ENCODE assay signal across 10 cellular contexts in the genomic region with DNA sequence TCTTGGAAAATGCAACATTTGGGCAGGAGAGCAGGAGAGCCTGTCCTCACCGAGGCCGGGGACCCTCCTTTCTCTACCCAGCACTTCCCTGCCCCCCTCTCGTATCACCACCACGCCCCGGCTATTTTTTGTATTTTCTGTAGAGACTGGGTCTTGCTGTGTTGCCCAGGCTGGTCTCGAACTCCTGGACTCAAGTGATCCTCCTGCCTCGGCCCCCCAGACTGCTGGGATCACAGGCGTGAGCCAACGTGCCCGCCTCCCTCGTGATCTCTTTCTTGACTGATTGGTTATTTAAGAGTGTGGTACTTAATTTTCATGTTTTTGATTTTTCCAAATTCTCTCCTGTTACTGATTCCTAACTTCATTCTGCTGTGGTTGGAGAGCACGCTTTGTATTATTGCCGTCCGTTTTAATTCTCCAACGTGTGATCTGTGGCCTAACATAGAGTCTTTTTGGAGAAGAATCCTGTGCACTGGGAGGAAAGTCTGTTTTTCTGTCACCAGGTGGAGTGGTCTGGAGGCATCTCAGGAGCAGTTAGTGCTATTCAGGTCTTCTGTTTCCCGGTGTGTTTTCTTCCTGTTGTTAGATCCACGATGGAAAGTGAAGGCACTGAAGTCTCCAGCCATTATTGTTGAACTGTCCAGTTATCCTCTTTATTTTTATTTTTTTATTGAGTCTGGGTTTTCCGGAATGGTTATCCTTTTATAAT. TPM values are rescaled to one million over a fixed set of nuclear protein-coding genes. Genes with fewer than 3 reads are reported as not detected.
DNase-seq lines count a peak whose midpoint lies in the region; ATAC-seq, FAIRE-seq and TF ChIP-seq lines count a peak whose summit lies in the region.
"Had no signal": no experiment of that assay in that cellular context is flagged by ENCODE, and none has a peak within 500 bp of the region (broad histone marks: within the 10 kb centered on the region; RNA-seq: fewer than 3 reads in every experiment).

No MANE protein-coding gene starts in this region.

- H3K4me1 ChIP-seq in H1 (replicated peaks in 1 of 4; ENCODE audit: control insufficient read depth in 3 of 4, insufficient read depth in 4 of 4, low read length in 3 of 4) = peaks cover 0 to 7% (median 2%) of the 10 kb centered on the region in 4 experiments; a peak in 4 of 7 replicates

- H3K18ac ChIP-seq in H1 (ENCODE audit: extremely low read depth, low read length) = no peak overlapping the region

- DNase-seq in DMS114 treated with DMSO at 0.1 percent for 48 hours (lab: John Stamatoyannopoulos, UW; ENCODE audit: unreplicated experiment) = peak; percentile 28
- peak; percentile 38 for DNase-seq in M059J (ENCODE audit: low read depth)
- DNase-seq in H1 (ENCODE audit: low read depth in 1 of 2, low spot score in 2 of 2) = no peak
- DNase-seq in progenitor cell of endocrine pancreas (ENCODE audit: low spot score, unreplicated experiment) = no peak
- no peak for DNase-seq in NCI-H1417 treated with DMSO at 0.1 percent for 48 hours (lab: John Stamatoyannopoulos, UW)
- DNase-seq in activated CD8-positive, alpha-beta memory T cell treated with anti-CD3 and anti-CD28 coated beads, Interleukin-2, amount 50 U/mL, for 4 hours = no peak
- DNase-seq: occipital lobe had no signal

- POLR2A ChIA-PET in H1 (lab: Charles Lee; ENCODE audit: partially characterized antibody) = interaction anchor here (0.9 to 1.6 kb wide), 4 partner anchors 8 to 29 kb away, joined by 3 to 6 read pairs (median 5); no protein-coding TSS in a partner anchor

- TF ChIP-seq POLR2A in H1 (IDR thresholded peaks at IDR 0.05; ENCODE audit: control extremely low read depth in 1 of 2, low read depth in 2 of 2, low read length in 2 of 2) = no peak

- H2AFZ ChIP-seq in H1 (ENCODE audit: low read length) = no peak overlapping the region

- no peaks in the 10 kb centered on the region for H3K4me1 Mint-ChIP-seq in progenitor cell of endocrine pancreas (ENCODE audit: low read depth)

- H3K4ac ChIP-seq in H1 (replicated peaks; ENCODE audit: insufficient read length, low read depth, low read length) = no peak overlapping the region

- 83% methylated on average over 18 of the region's 18 CpGs; no CpG with 5 or more reads in 1 of the 2 experiments for WGBS in H1 (ENCODE audit: extremely low coverage in 1 of 2, insufficient coverage in 1 of 2, insufficient read length in 1 of 2, insufficient replicate concordance in 2 of 2, low coverage in 1 of 2, low lambda C conversion rate in 2 of 2, missing lambda C conversion rate in 1 of 2), 2 experiments

- H3K56ac ChIP-seq in H1 (replicated peaks; ENCODE audit: insufficient read length, low read depth, low read length) = no peak overlapping the region

- no peaks in the 10 kb centered on the region for H3K9me3 Mint-ChIP-seq in progenitor cell of endocrine pancreas (ENCODE audit: low read depth)

- no peak overlapping the region for H2BK20ac ChIP-seq in H1 (ENCODE audit: low read length)

- H3K4me2 ChIP-seq in H1 (ENCODE audit: insufficient read depth in 1 of 2, low read depth in 2 of 2, low read length in 2 of 2) = peak overlapping the region; percentile 64 to 72

- peaks cover 2% of the 10 kb centered on the region; the same call in 1 of the 2 replicates for H3K79me1 ChIP-seq in H1 (ENCODE audit: low read depth, low read length)

- no peak overlapping the region for H3K23ac ChIP-seq in H1 (ENCODE audit: insufficient read length)

- H2BK5ac ChIP-seq in H1 (ENCODE audit: low read depth, low read length) = no peak overlapping the region

- H3K27me3 Mint-ChIP-seq in progenitor cell of endocrine pancreas = peaks cover 27% of the 10 kb centered on the region

- no peak overlapping the region for H4K91ac ChIP-seq in H1 (replicated peaks; ENCODE audit: insufficient read length, low read length)

- H3K27me3 ChIP-seq in H1 (replicated peaks in 1 of 4; ENCODE audit: control insufficient read depth in 3 of 4, extremely low read depth in 1 of 4, insufficient read depth in 3 of 4, low read length in 3 of 4) = peaks cover 4 to 20% (median 15%) of the 10 kb centered on the region in 4 experiments; a peak in 6 of 7 replicates

- CTCF ChIA-PET in H1 (lab: Charles Lee; ENCODE audit: partially characterized antibody) = interaction anchor here (0.6 kb wide), 1 partner anchor 267 kb away, joined by 3 read pairs; no protein-coding TSS in a partner anchor

- ATAC-seq in HG02970 (IDR thresholded peaks at IDR 0.05; ENCODE audit: low FRiP score, unreplicated experiment) = no peak

- peak overlapping the region; percentile 75; the same call in 1 of the 2 replicates for H2AK5ac ChIP-seq in H1 (ENCODE audit: low read depth, low read length)

- peak overlapping the region; percentile 27 to 59 (median 36) for H3K4me3 ChIP-seq in H1 (ENCODE audit: extremely low read depth in 1 of 4, insufficient read depth in 2 of 4, low read depth in 3 of 4, low read length in 4 of 4)

- H2BK15ac ChIP-seq in H1 (ENCODE audit: low read length) = no peak overlapping the region

- H2BK12ac ChIP-seq in H1 (ENCODE audit: low read depth, low read length) = no peak overlapping the region

- H3K36me3 Mint-ChIP-seq in progenitor cell of endocrine pancreas (ENCODE audit: insufficient read depth) = peaks cover 5% of the 10 kb centered on the region

- no peak overlapping the region for H3K14ac ChIP-seq in H1 (ENCODE audit: insufficient read length)

- no peak overlapping the region for H4K5ac ChIP-seq in H1 (ENCODE audit: insufficient read length, low read depth, low read length)

- 0 out of 2 replicates have a peak overlapping the region, but pooled peaks have one; percentile 96 for H4K8ac ChIP-seq in H1 (ENCODE audit: extremely low read depth, insufficient read depth, low read length)

- H3K23me2 ChIP-seq in H1 (ENCODE audit: low read depth, low read length) = peaks cover 11% of the 10 kb centered on the region; the same call in 1 of the 2 replicates

- H3K9me3 ChIP-seq in H1 (ENCODE audit: insufficient read depth in 2 of 2, low read depth in 1 of 2, low read length in 1 of 2) = no peaks in the 10 kb centered on the region

- no peak for TF ChIP-seq EP300 in H1 (IDR thresholded peaks at IDR 0.05; ENCODE audit: borderline replicate concordance in 1 of 2, low read depth in 2 of 2, low read length in 2 of 2)

- H3K27ac Mint-ChIP-seq in progenitor cell of endocrine pancreas = peak overlapping the region; percentile 16

- 0 out of 4 replicates have a peak, but pooled peaks of 1 of the 3 experiments have one; percentile 6 for TF ChIP-seq CTCF in H1 (IDR thresholded peaks at IDR 0.05; ENCODE audit: control extremely low read depth in 1 of 3, insufficient read depth in 1 of 3, low read depth in 1 of 3, low read length in 3 of 3)
- TF ChIP-seq CTCF in progenitor cell of endocrine pancreas (IDR thresholded peaks at IDR 0.05; ENCODE audit: unreplicated experiment) = no peak

- H3K9ac ChIP-seq in H1 (replicated peaks in 1 of 4; ENCODE audit: extremely low read depth in 1 of 4, low read depth in 3 of 4, low read length in 3 of 4) = no peak overlapping the region

- H2BK120ac ChIP-seq in H1 (replicated peaks; ENCODE audit: low read depth, low read length) = no peak overlapping the region

- FAIRE-seq in H1 (lab: Jason Lieb, UNC) = peak; percentile 55

- H4K20me1 ChIP-seq in H1 (replicated peaks in 1 of 2; ENCODE audit: control insufficient read depth in 1 of 2, insufficient read depth in 2 of 2, low read length in 2 of 2) = peaks cover 0 to 4% of the 10 kb centered on the region in 2 experiments

- no peaks in the 10 kb centered on the region for H3K79me2 ChIP-seq in H1 (ENCODE audit: control insufficient read depth in 1 of 2, insufficient read depth in 2 of 2, low read length in 2 of 2)

- H3K27ac ChIP-seq in H1 (ENCODE audit: low read depth, low read length) = no peak overlapping the region

- H3K4me3 Mint-ChIP-seq in progenitor cell of endocrine pancreas (ENCODE audit: low read depth) = no peak overlapping the region

- peak in 1 of 2 experiments; percentile 17; a peak in 1 of 4 replicates for TF ChIP-seq RAD21 in H1 (IDR thresholded peaks at IDR 0.05 in 1 of 2, conservative IDR thresholded peaks at IDR 0.05 in 1 of 2; ENCODE audit: low read depth in 2 of 2, low read length in 2 of 2)

- no peaks in the 10 kb centered on the region for H3K36me3 ChIP-seq in H1 (ENCODE audit: control insufficient read depth in 2 of 4, insufficient read depth in 4 of 4, low read length in 3 of 4)

TF ChIP-seq in H1, 55 proteins besides CTCF, POLR2A, EP300 and RAD21 (continues in another document):
- peak; percentile 11 for TF ChIP-seq EZH2 (IDR thresholded peaks at IDR 0.05; ENCODE audit: low read depth, low read length, severe bottlenecking)
- no peak for TF ChIP-seq TEAD4 (IDR thresholded peaks at IDR 0.05; ENCODE audit: low read depth, low read length)
- TF ChIP-seq GABPA (IDR thresholded peaks at IDR 0.05; ENCODE audit: borderline replicate concordance, insufficient read depth, low read length) = no peak
- no peak for TF ChIP-seq TAF7 (optimal IDR thresholded peaks at IDR 0.05; ENCODE audit: borderline replicate concordance, low read depth, low read length)
- no peak for TF ChIP-seq RBBP5 (IDR thresholded peaks at IDR 0.05; ENCODE audit: borderline replicate concordance, low read depth, low read length)
- TF ChIP-seq SP4 (IDR thresholded peaks at IDR 0.05; ENCODE audit: low read length) = no peak

RNA-seq across cellular contexts. Expression of gene ZNF778, which starts 40.4 kb away (rescaled TPM):
- 12.9 and 23.1 TPM in 2 replicates for total RNA-seq in M059J (2014; rRNA removed; shearing (Covaris generic))
- total RNA-seq in H1 (2021; fragmentation: NEBNext Ultra II Directional; extraction: Animal tissue kit (Norgen Biotek cat#: 25700)) = 19.8 and 21.9 TPM in 2 replicates
- 8.6 and 9.5 TPM in 2 replicates for polyA plus RNA-seq in H1 (2011; rRNA removed)
- polyA plus RNA-seq in H1 (2011; cell fraction: cytosol; rRNA removed) = 8.3 TPM
- polyA plus RNA-seq in H1 (2011; cell fraction: nucleus; rRNA removed) = 11.0 TPM
- polyA plus RNA-seq in H1 (2012, experiment 1 of 2) = 8.9 to 11.6 TPM (median 10.6 TPM) in 4 replicates
- 0.62 TPM for polyA plus RNA-seq in H1 (2012, experiment 2 of 2)
- polyA plus RNA-seq in H1 (2013, experiment 1 of 2) = 11.3 TPM
- polyA plus RNA-seq in H1 (2013, experiment 2 of 2) = 10.3 TPM
- polyA minus RNA-seq in H1 (2011; rRNA and poly(A)+ RNA removed) = 30.1 and 31.7 TPM in 2 replicates
- polyA minus RNA-seq in H1 (2011; cell fraction: cytosol; rRNA and poly(A)+ RNA removed) = 26.0 TPM
- 19.5 TPM for polyA minus RNA-seq in H1 (2011; cell fraction: nucleus; rRNA and poly(A)+ RNA removed)
- total RNA-seq in progenitor cell of endocrine pancreas = 10.5 and 11.2 TPM in 2 replicates

RNA-seq across cellular contexts. Expression of gene SLC22A31, which starts 57.6 kb away (rescaled TPM):
- total RNA-seq in M059J (2014; rRNA removed; shearing (Covaris generic)) = not detected in 2 replicates
- total RNA-seq in H1 (2021; fragmentation: NEBNext Ultra II Directional; extraction: Animal tissue kit (Norgen Biotek cat#: 25700)) = 10.6 and 11.1 TPM in 2 replicates
- 7.7 and 7.9 TPM in 2 replicates for polyA plus RNA-seq in H1 (2011; rRNA removed)
- polyA plus RNA-seq in H1 (2011; cell fraction: cytosol; rRNA removed) = 6.7 TPM
- 50.6 TPM for polyA plus RNA-seq in H1 (2011; cell fraction: nucleus; rRNA removed)
- polyA plus RNA-seq in H1 (2012, experiment 1 of 2) = 5.9 to 13.0 TPM (median 10.2 TPM) in 4 replicates
- polyA plus RNA-seq in H1 (2012, experiment 2 of 2) = 5.9 TPM
- 7.2 TPM for polyA plus RNA-seq in H1 (2013, experiment 1 of 2)
- polyA plus RNA-seq in H1 (2013, experiment 2 of 2) = 7.0 TPM
- 1.2 and 2.6 TPM in 2 replicates for polyA minus RNA-seq in H1 (2011; rRNA and poly(A)+ RNA removed)
- polyA minus RNA-seq in H1 (2011; cell fraction: cytosol; rRNA and poly(A)+ RNA removed) = 3.0 TPM
- polyA minus RNA-seq in H1 (2011; cell fraction: nucleus; rRNA and poly(A)+ RNA removed) = 10.6 TPM
- 6.9 and 10.3 TPM in 2 replicates for total RNA-seq in progenitor cell of endocrine pancreas
- total RNA-seq: occipital lobe, SK-MEL-5, urinary bladder had no signal

Comparison
In these comparisons a context has a peak if more than half of its experiments do, and no peak if none do; other contexts are left out.
1. DNase-seq: peak in DMS114 treated with DMSO at 0.1 percent for 48 hours (single experiment) and M059J (single experiment); none in H1 (0 of 2), progenitor cell of endocrine pancreas (single experiment), NCI-H1417 treated with DMSO at 0.1 percent for 48 hours (single experiment) and activated CD8-positive, alpha-beta memory T cell treated with anti-CD3 and anti-CD28 coated beads, Interleukin-2, amount 50 U/mL, for 4 hours (single experiment).